ENCODE assay signal across 8 cellular contexts in genomic region chr5:81851481-81852178, GRCh38.
DNase-seq lines count a peak whose midpoint lies in the region; ATAC-seq and TF ChIP-seq lines count a peak whose summit lies in the region.

No MANE protein-coding gene starts in this region.

- ATAC-seq in GM19025 (IDR thresholded peaks at IDR 0.05; ENCODE audit: low read depth, unreplicated experiment) (peak; percentile 88), HG03354 (IDR thresholded peaks at IDR 0.05; ENCODE audit: poor library complexity, severe bottlenecking, unreplicated experiment) (peak; percentile 82)

- no peak for TF ChIP-seq CTCF in AG09309 (IDR thresholded peaks at IDR 0.05; ENCODE audit: control insufficient read depth, insufficient read depth, low read depth, low read length, missing control alignments)

- peak; percentile 84 for DNase-seq in AG09309 (ENCODE audit: low read depth)
- peak; percentile 92 for DNase-seq in NCI-H446 treated with DMSO at 0.1 percent for 48 hours (lab: John Stamatoyannopoulos, UW)
- peak; percentile 84 for DNase-seq in activated CD4-positive, CD25-positive, alpha-beta regulatory T cell treated with anti-CD3 and anti-CD28 coated beads, Interleukin-2, amount 50 U/mL, for 72 hours
- DNase-seq in cerebellar nuclear complex (lab: John Stamatoyannopoulos, UW) = peak; percentile 12 to 77
- DNase-seq in islet precursor cell = peak; percentile 98
- peak; percentile 84 for DNase-seq in stimulated activated CD4-positive, alpha-beta T cell treated with anti-CD3 and anti-CD28 coated beads, Interleukin-12 subunit alpha, Interleukin-12 subunit beta, amount 100 ng/mL, for 4 hours

- H3K4me3 ChIP-seq in AG09309 (ENCODE audit: control insufficient read depth, low read depth, low read length) = peak overlapping the region; percentile 40

Comparison
In these comparisons a context has a peak if more than half of its experiments do, and no peak if none do; other contexts are left out.
1. Peak in every context shown above with its lines: DNase-seq, ATAC-seq and H3K4me3 ChIP-seq.
2. DNase-seq: peak in every context shown above with its lines; median percentile 98 in islet precursor cell; 92 in NCI-H446 treated with DMSO at 0.1 percent for 48 hours; 84 in AG09309; 84 in activated CD4-positive, CD25-positive, alpha-beta regulatory T cell treated with anti-CD3 and anti-CD28 coated beads, Interleukin-2, amount 50 U/mL, for 72 hours; 84 in stimulated activated CD4-positive, alpha-beta T cell treated with anti-CD3 and anti-CD28 coated beads, Interleukin-12 subunit alpha, Interleukin-12 subunit beta, amount 100 ng/mL, for 4 hours; 44 in cerebellar nuclear complex.